In genomic region chr18:31042391-31043181, GRCh38 we compare ENCODE assay signal across 8 cellular contexts. TPM values are rescaled to one million over a fixed set of nuclear protein-coding genes. Genes with fewer than 3 reads are reported as not detected.
DNase-seq lines count a peak whose midpoint lies in the region; ATAC-seq and TF ChIP-seq lines count a peak whose summit lies in the region.

DSC3 (minus strand) TSS chr18:31042742; CDS start chr18:31042660, 82 bp downstream.

- H3K4me1 Mint-ChIP-seq in GM23338 = peaks cover 30% of the 10 kb centered on the region
- H3K4me1 Mint-ChIP-seq in progenitor cell of endocrine pancreas (ENCODE audit: low read depth) = peaks cover 18% of the 10 kb centered on the region

- H3K9me3 ChIP-seq in heart left ventricle = no peaks in the 10 kb centered on the region

- no peak within 1 kb of the TSS for H3K27ac ChIP-seq in GM23338 (ENCODE audit: low read depth)
- no peak within 1 kb of the TSS for H3K27ac ChIP-seq in heart left ventricle

- H3K36me3 Mint-ChIP-seq in GM23338 (ENCODE audit: low read depth) (no peaks in the 10 kb centered on the region; the same call in 2 of the 3 replicates), progenitor cell of endocrine pancreas (ENCODE audit: insufficient read depth) (no peaks in the 10 kb centered on the region)

- H3K4me1 ChIP-seq in GM23338 (ENCODE audit: insufficient read depth) = peaks cover 24% of the 10 kb centered on the region
- H3K4me1 ChIP-seq in heart left ventricle = peaks cover 0 to 24% (median 6%) of the 10 kb centered on the region in 12 donors

- H3K27ac Mint-ChIP-seq in GM23338 = peak within 1 kb of the TSS; percentile 55; the same call in 1 of the 2 replicates
- H3K27ac Mint-ChIP-seq in progenitor cell of endocrine pancreas = peak within 1 kb of the TSS; percentile 94

- H3K27me3 ChIP-seq in GM23338 (ENCODE audit: insufficient read depth) = peaks cover 73% of the 10 kb centered on the region
- H3K27me3 ChIP-seq in heart left ventricle = peaks cover 15 to 77% (median 51%) of the 10 kb centered on the region in 9 donors

- peaks cover 6% of the 10 kb centered on the region; the same call in 1 of the 2 replicates for H3K9me2 ChIP-seq in GM23338 (ENCODE audit: insufficient read depth)

- H3K36me3 ChIP-seq in GM23338 (ENCODE audit: insufficient read depth) = no peaks in the 10 kb centered on the region
- H3K36me3 ChIP-seq in heart left ventricle = no peaks in the 10 kb centered on the region

- peaks cover 6% of the 10 kb centered on the region; the same call in 1 of the 2 replicates for H3F3A ChIP-seq in GM23338 (replicated peaks; ENCODE audit: low read depth)

- no peak for TF ChIP-seq CTCF in GM23338 (conservative IDR thresholded peaks at IDR 0.05; ENCODE audit: low read depth in 2 of 2)
- no peak for TF ChIP-seq CTCF in heart left ventricle (IDR thresholded peaks at IDR 0.05)
- no peak for TF ChIP-seq CTCF in progenitor cell of endocrine pancreas (IDR thresholded peaks at IDR 0.05; ENCODE audit: unreplicated experiment)

- no peaks in the 10 kb centered on the region for H3K79me2 ChIP-seq in GM23338 (replicated peaks; ENCODE audit: insufficient read depth)

- H3K9me3 Mint-ChIP-seq in GM23338 = no peaks in the 10 kb centered on the region; the same call in 2 of the 3 replicates
- no peaks in the 10 kb centered on the region for H3K9me3 Mint-ChIP-seq in progenitor cell of endocrine pancreas (ENCODE audit: low read depth)

- H3K4me3 ChIP-seq in GM23338 = peak within 1 kb of the TSS; percentile 71
- peak within 1 kb of the TSS in 11 of 12 donors; percentile 5 to 44 (median 39) for H3K4me3 ChIP-seq in heart left ventricle

- intact Hi-C loops in heart left ventricle (cut with DNase I) = loop anchor here in 1 of 10 donors (10.0 kb wide), 1 partner anchor 52 kb away; no protein-coding TSS in a partner anchor

- H3K27me3 Mint-ChIP-seq in GM23338 (ENCODE audit: insufficient read depth, low read depth, poor library complexity) (peaks cover 47% of the 10 kb centered on the region), progenitor cell of endocrine pancreas (peaks cover 79% of the 10 kb centered on the region)

- ATAC-seq in GM23338 (peak; percentile 80), SK-N-SH treated with all-trans-retinoic acid at 6 μM for 48 hours (peak; percentile 42; the same call in 2 of the 3 replicates), heart left ventricle (peak in 3 of 4 donors; percentile 22 to 45 (median 39)), GM21737 (IDR thresholded peaks at IDR 0.05; ENCODE audit: unreplicated experiment) (no peak)

- H4K20me1 ChIP-seq in GM23338 (replicated peaks; ENCODE audit: insufficient read depth) = no peaks in the 10 kb centered on the region

- peak within 1 kb of the TSS; percentile 96 for H2AFZ ChIP-seq in GM23338

- peak within 1 kb of the TSS; percentile 88 for H3K4me3 Mint-ChIP-seq in GM23338
- H3K4me3 Mint-ChIP-seq in progenitor cell of endocrine pancreas (ENCODE audit: low read depth) = peak within 1 kb of the TSS; percentile 74

- DNase-seq in GM23338 (ENCODE audit: low spot score) (peak; percentile 73), heart left ventricle (peak in 1 of 5 donors; percentile 65), progenitor cell of endocrine pancreas (ENCODE audit: low spot score, unreplicated experiment) (peak; percentile 42), NCI-H2227 (lab: John Stamatoyannopoulos, UW; ENCODE audit: unreplicated experiment) (no peak)
- no peak for DNase-seq in activated effector memory CD4-positive, alpha-beta T cell treated with anti-CD3 and anti-CD28 coated beads, Interleukin-2, amount 50 U/mL, for 16 hours
- DNase-seq in central memory CD4-positive, alpha-beta T cell = no peak

- peak within 1 kb of the TSS; percentile 92 for H3K4me2 ChIP-seq in GM23338

- 1 to 4% (median 3%) methylated on average over 38 to 74 of the region's 74 CpGs for WGBS in heart left ventricle, 4 donors

- no peak for TF ChIP-seq POLR2A in heart left ventricle (IDR thresholded peaks at IDR 0.05)

TF ChIP-seq in GM23338, 12 proteins besides CTCF, POLR2A, EP300 and RAD21:
- TF ChIP-seq POLR2AphosphoS5 (IDR thresholded peaks at IDR 0.05; ENCODE audit: low read depth) (peak; percentile 20; the same call in 1 of the 2 replicates), NANOG (IDR thresholded peaks at IDR 0.05; ENCODE audit: borderline replicate concordance) (no peak), EZH2 (IDR thresholded peaks at IDR 0.05; ENCODE audit: low read depth, unreplicated experiment) (peak; percentile 38)

TF ChIP-seq in SK-N-SH treated with all-trans-retinoic acid at 6 μM for 48 hours, 23 proteins besides CTCF, POLR2A, EP300 and RAD21 (continues in another document):
- no peak for TF ChIP-seq ZC3H10 (CRISPR knock-in tag; IDR thresholded peaks at IDR 0.05)
- TF ChIP-seq ZFP3 (CRISPR knock-in tag; IDR thresholded peaks at IDR 0.05) = no peak
- no peak for TF ChIP-seq TSHZ2 (CRISPR knock-in tag; IDR thresholded peaks at IDR 0.05)
- TF ChIP-seq, protein P1, sequence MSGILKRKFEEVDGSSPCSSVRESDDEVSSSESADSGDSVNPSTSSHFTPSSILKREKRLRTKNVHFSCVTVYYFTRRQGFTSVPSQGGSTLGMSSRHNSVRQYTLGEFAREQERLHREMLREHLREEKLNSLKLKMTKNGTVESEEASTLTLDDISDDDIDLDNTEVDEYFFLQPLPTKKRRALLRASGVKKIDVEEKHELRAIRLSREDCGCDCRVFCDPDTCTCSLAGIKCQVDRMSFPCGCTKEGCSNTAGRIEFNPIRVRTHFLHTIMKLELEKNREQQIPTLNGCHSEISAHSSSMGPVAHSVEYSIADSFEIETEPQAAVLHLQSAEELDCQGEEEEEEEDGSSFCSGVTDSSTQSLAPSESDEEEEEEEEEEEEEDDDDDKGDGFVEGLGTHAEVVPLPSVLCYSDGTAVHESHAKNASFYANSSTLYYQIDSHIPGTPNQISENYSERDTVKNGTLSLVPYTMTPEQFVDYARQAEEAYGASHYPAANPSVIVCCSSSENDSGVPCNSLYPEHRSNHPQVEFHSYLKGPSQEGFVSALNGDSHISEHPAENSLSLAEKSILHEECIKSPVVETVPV (CRISPR knock-in tag; IDR thresholded peaks at IDR 0.05) = no peak
- no peak for TF ChIP-seq PPARA (CRISPR knock-in tag; IDR thresholded peaks at IDR 0.05; ENCODE audit: borderline replicate concordance)
- TF ChIP-seq ESRRG (CRISPR knock-in tag; IDR thresholded peaks at IDR 0.05) = no peak
- TF ChIP-seq OSR1 (CRISPR knock-in tag; IDR thresholded peaks at IDR 0.05) = no peak
- TF ChIP-seq GLIS3 (CRISPR knock-in tag; IDR thresholded peaks at IDR 0.05) = no peak
- TF ChIP-seq ZNF565 (CRISPR knock-in tag; conservative IDR thresholded peaks at IDR 0.05; ENCODE audit: low read depth) = no peak
- TF ChIP-seq, protein P2, sequence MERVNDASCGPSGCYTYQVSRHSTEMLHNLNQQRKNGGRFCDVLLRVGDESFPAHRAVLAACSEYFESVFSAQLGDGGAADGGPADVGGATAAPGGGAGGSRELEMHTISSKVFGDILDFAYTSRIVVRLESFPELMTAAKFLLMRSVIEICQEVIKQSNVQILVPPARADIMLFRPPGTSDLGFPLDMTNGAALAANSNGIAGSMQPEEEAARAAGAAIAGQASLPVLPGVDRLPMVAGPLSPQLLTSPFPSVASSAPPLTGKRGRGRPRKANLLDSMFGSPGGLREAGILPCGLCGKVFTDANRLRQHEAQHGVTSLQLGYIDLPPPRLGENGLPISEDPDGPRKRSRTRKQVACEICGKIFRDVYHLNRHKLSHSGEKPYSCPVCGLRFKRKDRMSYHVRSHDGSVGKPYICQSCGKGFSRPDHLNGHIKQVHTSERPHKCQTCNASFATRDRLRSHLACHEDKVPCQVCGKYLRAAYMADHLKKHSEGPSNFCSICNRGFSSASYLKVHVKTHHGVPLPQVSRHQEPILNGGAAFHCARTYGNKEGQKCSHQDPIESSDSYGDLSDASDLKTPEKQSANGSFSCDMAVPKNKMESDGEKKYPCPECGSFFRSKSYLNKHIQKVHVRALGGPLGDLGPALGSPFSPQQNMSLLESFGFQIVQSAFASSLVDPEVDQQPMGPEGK (CRISPR knock-in tag; IDR thresholded peaks at IDR 0.05; ENCODE audit: borderline replicate concordance) = no peak
- TF ChIP-seq BACH2 (CRISPR knock-in tag; IDR thresholded peaks at IDR 0.05; ENCODE audit: borderline replicate concordance) = no peak
- no peak for TF ChIP-seq ZFP30 (CRISPR knock-in tag; IDR thresholded peaks at IDR 0.05)
- no peak for TF ChIP-seq ISL1 (CRISPR knock-in tag; IDR thresholded peaks at IDR 0.05)
- no peak for TF ChIP-seq ZNF70 (CRISPR knock-in tag; IDR thresholded peaks at IDR 0.05)
- no peak for TF ChIP-seq TCF4 (CRISPR knock-in tag; IDR thresholded peaks at IDR 0.05; ENCODE audit: borderline replicate concordance)
- no peak for TF ChIP-seq CSDC2 (CRISPR knock-in tag; IDR thresholded peaks at IDR 0.05)

RNA-seq across cellular contexts. Expression of gene DSC3, which starts in this region (rescaled TPM):
- total RNA-seq in GM23338 (2014; rRNA removed; shearing (Covaris generic)) = 2.1 and 3.7 TPM in 2 replicates
- polyA plus RNA-seq in GM23338 (2016; fragmentation: Nextera tagmentation; extraction: Ambion mirVana) (0.52 and 0.68 TPM in 2 replicates), heart left ventricle (under 1 TPM; 0.04 to 0.22 TPM)
- total RNA-seq in heart left ventricle (10 to 100 TPM in 1 of 9 donors, under 1 TPM in 6, not detected in 2; 0.05 to 10.9 (median 0.13) TPM), progenitor cell of endocrine pancreas (1.2 TPM in 2 replicates)

Comparison
In these comparisons a context has a peak if more than half of its experiments do, and no peak if none do; other contexts are left out.
1. DNase-seq: peak in GM23338 (single experiment) and progenitor cell of endocrine pancreas (single experiment); none in activated effector memory CD4-positive, alpha-beta T cell treated with anti-CD3 and anti-CD28 coated beads, Interleukin-2, amount 50 U/mL, for 16 hours (single experiment), NCI-H2227 (single experiment) and central memory CD4-positive, alpha-beta T cell (single experiment).